Comparison of ENCODE assay signal across 1 cellular context in the genomic region with DNA sequence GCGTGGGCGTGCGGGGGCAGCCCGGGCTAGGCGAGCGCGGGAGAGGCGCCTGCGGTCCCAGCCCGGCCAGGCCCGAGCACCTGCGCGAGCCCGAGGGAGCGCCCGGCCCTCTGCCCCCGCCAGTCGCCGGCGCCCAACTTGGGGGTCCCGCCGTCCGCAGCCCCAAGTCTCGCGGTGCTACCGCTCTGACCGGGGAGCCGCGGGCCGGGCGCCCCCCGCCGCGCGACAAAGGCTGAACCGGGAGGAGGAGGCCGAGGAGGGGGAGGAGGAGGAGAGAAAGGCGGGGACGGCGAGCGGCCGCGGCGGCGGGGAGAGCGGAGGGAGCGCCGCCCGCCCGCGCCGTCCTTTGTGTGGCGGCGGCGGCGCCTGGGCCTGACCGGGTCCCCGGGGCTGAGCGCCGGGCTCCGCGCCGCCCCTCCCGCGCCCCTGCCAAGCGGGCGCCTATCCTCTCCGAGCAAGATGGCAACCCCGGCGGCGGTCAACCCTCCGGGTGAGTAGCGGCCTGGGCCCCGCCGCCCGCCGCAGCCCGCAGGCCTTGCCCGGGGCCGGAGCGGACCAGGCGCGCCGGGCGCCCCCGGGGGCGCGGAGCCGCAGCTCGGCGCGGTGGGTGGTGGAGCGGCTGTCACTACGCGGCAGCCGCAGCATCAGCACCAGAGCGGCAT.
TF ChIP-seq lines count a peak whose summit lies in the region.

Gene ARNT2 (plus strand): TSS at position 326 of the 662 bp plus-strand sequence. CDS start 134 bp downstream, at position 460.

TF ChIP-seq in A549, 52 proteins besides CTCF, POLR2A, EP300 and RAD21 (continued from another document):
- peak; percentile 52 for TF ChIP-seq REST (IDR thresholded peaks at IDR 0.05)
- peak; percentile 57 for TF ChIP-seq CHD2 (IDR thresholded peaks at IDR 0.05; ENCODE audit: low read length, partially characterized antibody)
- TF ChIP-seq PHF8 (IDR thresholded peaks at IDR 0.05; ENCODE audit: borderline replicate concordance, low read depth) = peak; percentile 41
- peak in 1 of 2 experiments; percentile 72; a peak in 2 of 5 replicates for TF ChIP-seq JUN (IDR thresholded peaks at IDR 0.05)
- 0 out of 2 replicates have a peak, but pooled peaks have one; percentile 7 for TF ChIP-seq RFX5 (IDR thresholded peaks at IDR 0.05)
- TF ChIP-seq BCL3 (IDR thresholded peaks at IDR 0.05) = peak; percentile 69; the same call in 1 of the 3 replicates
- TF ChIP-seq E2F6 (IDR thresholded peaks at IDR 0.05; ENCODE audit: borderline replicate concordance, low read depth) = no peak
